In genomic region chr16:88659160-88659559, GRCh38 we compare ENCODE assay signal across 33 cellular contexts. TPM values are rescaled to one million over a fixed set of nuclear protein-coding genes. Genes with fewer than 3 reads are reported as not detected.
"Had no signal": no experiment of that assay in that cellular context is flagged by ENCODE, and none has a peak within 500 bp of the region (broad histone marks: within the 10 kb centered on the region; RNA-seq: fewer than 3 reads in every experiment).

No MANE protein-coding gene starts in this region.

- H3K9me3 ChIP-seq: gastroesophageal sphincter, thoracic aorta, uterus had no signal

- H3K27ac ChIP-seq: gastroesophageal sphincter, skin epidermis, thoracic aorta, uterus had no signal

- H3K27me3 ChIP-seq: gastroesophageal sphincter, uterus had no signal

- H3K36me3 Mint-ChIP-seq: type B pancreatic cell had no signal

- H3K27ac Mint-ChIP-seq: activated CD4-positive, alpha-beta memory T cell treated with anti-CD3 and anti-CD28 coated beads for 36 hours; activated T-helper 17 cell treated with anti-CD3 and anti-CD28 coated beads, Interleukin-2, amount 50 U/mL, for 72 hours; nephron; stimulated activated naive CD8-positive, alpha-beta T cell treated with anti-CD3 and anti-CD28 coated beads, Interleukin-15, Interleukin-2, amounts not matched to agents 100 ng/mL and 50 ng/mL, for 24 hours; type B pancreatic cell had no signal

- H3K36me3 ChIP-seq: uterus had no signal

- ATAC-seq: activated T-cell treated with anti-CD3 and anti-CD28 coated beads, Interleukin-2, amount 50 U/mL, for 4 hours; activated T-helper 17 cell treated with anti-CD3 and anti-CD28 coated beads, Interleukin-2, amount 50 U/mL, for 72 hours; effector memory CD8-positive, alpha-beta T cell; gastroesophageal sphincter; left cardiac atrium; left ventricle myocardium superior; sciatic nerve had no signal

- DNase-seq: activated CD4-positive, alpha-beta memory T cell treated with anti-CD3 and anti-CD28 coated beads for 36 hours; activated CD4-positive, alpha-beta T cell treated with anti-CD3 and anti-CD28 coated beads for 48 hours; activated gamma-delta T cell treated with Interleukin-2 at 50 U/mL for 16 hours; activated naive CD4-positive, alpha-beta T cell treated with anti-CD3 and anti-CD28 coated beads, Interleukin-2, amount 50 U/mL, for 16 hours; activated T-cell treated with anti-CD3 and anti-CD28 coated beads, Interleukin-2, amount 50 U/mL, for 4 hours; amygdala; caudate nucleus; cortex of kidney; effector memory CD8-positive, alpha-beta T cell; head of caudate nucleus; hippocampal formation; left cardiac atrium; left ventricle myocardium superior; stimulated activated CD4-positive, alpha-beta T cell treated with anti-CD3 and anti-CD28 coated beads, Interleukin-12 subunit alpha, Interleukin-12 subunit beta, amount 100 ng/mL, for 4 hours; stimulated activated CD4-positive, alpha-beta T cell treated with anti-CD3 and anti-CD28 coated beads, Interleukin-4, amount 100 ng/mL, for 1 hour; uterus had no signal

- H3K27me3 Mint-ChIP-seq: activated CD4-positive, alpha-beta memory T cell treated with anti-CD3 and anti-CD28 coated beads for 36 hours; activated T-helper 17 cell treated with anti-CD3 and anti-CD28 coated beads, Interleukin-2, amount 50 U/mL, for 72 hours; effector memory CD8-positive, alpha-beta T cell; stimulated activated naive CD8-positive, alpha-beta T cell treated with anti-CD3 and anti-CD28 coated beads, Interleukin-15, Interleukin-2, amounts not matched to agents 100 ng/mL and 50 ng/mL, for 24 hours; type B pancreatic cell had no signal

- FAIRE-seq: endothelial cell of umbilical vein, keratinocyte had no signal

- H3K9me3 Mint-ChIP-seq: activated CD4-positive, alpha-beta memory T cell treated with anti-CD3 and anti-CD28 coated beads for 36 hours; activated T-cell treated with anti-CD3 and anti-CD28 coated beads, Interleukin-2, amount 50 U/mL, for 4 hours; activated T-helper 17 cell treated with anti-CD3 and anti-CD28 coated beads, Interleukin-2, amount 50 U/mL, for 72 hours; effector memory CD8-positive, alpha-beta T cell; nephron; stimulated activated naive CD8-positive, alpha-beta T cell treated with anti-CD3 and anti-CD28 coated beads, Interleukin-15, Interleukin-2, amounts not matched to agents 100 ng/mL and 50 ng/mL, for 24 hours; type B pancreatic cell had no signal

- H3K4me3 ChIP-seq: gastroesophageal sphincter, skin epidermis, thoracic aorta, uterus had no signal

- H3K4me3 Mint-ChIP-seq: activated CD4-positive, alpha-beta memory T cell treated with anti-CD3 and anti-CD28 coated beads for 36 hours; activated T-cell treated with anti-CD3 and anti-CD28 coated beads, Interleukin-2, amount 50 U/mL, for 4 hours; activated T-helper 17 cell treated with anti-CD3 and anti-CD28 coated beads, Interleukin-2, amount 50 U/mL, for 72 hours; effector memory CD8-positive, alpha-beta T cell; nephron; stimulated activated naive CD8-positive, alpha-beta T cell treated with anti-CD3 and anti-CD28 coated beads, Interleukin-15, Interleukin-2, amounts not matched to agents 100 ng/mL and 50 ng/mL, for 24 hours; type B pancreatic cell had no signal

RNA-seq across cellular contexts. Expression of gene IL17C, which starts 20.8 kb away (rescaled TPM):
- total RNA-seq: activated T-cell treated with anti-CD3 and anti-CD28 coated beads, Interleukin-2, amount 50 U/mL, for 4 hours; chondrocyte; endothelial cell of umbilical vein; fibroblast of lung; fibroblast of villous mesenchyme; gastroesophageal sphincter; left cardiac atrium; left ventricle myocardium superior; lung microvascular endothelial cell; mucosa of gallbladder; sciatic nerve; subcutaneous adipose tissue; T-helper 1 cell treated with Interleukin-12 subunit alpha and Interleukin-12 subunit beta and Interleukin-4 antibody, amounts not matched to agents 30 ng/mL and 1 ng/mL, for 36 hours; uterus had no signal
- polyA plus RNA-seq: fibroblast of lung, keratinocyte had no signal

RNA-seq across cellular contexts. Expression of gene SNAI3, which starts 27.1 kb away (rescaled TPM):
- total RNA-seq: chondrocyte, fibroblast of villous mesenchyme had no signal
- polyA plus RNA-seq: fibroblast of lung, keratinocyte had no signal
